9 cellular contexts compared by ENCODE assay signal in the genomic region with DNA sequence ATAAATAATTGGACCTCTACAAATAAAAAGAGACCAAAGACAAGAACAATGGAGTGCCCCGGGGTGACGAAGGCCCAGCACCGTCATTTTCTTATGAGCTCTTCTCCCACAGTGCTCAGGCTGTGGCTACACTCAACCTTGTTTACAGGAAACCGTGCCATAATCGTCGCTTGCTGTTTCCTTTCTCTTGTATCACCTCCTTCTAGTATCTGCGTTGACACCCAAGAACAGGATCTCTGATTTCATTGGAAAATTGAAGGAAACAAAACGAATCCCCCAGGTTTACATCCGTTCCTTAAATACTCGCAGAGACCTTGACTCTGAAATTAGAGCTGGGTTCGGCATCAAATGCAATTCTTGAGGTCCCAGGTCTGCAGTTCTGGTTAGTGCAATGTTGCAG. TPM values are rescaled to one million over a fixed set of nuclear protein-coding genes. Genes with fewer than 3 reads are reported as not detected.
A peak's percentile ranks its signal among the peaks of the same experiment; 100 is the strongest.
DNase-seq lines count a peak whose midpoint lies in the region; ATAC-seq, FAIRE-seq and TF ChIP-seq lines count a peak whose summit lies in the region.
"Had no signal": no experiment of that assay in that cellular context is flagged by ENCODE, and none has a peak within 500 bp of the region (broad histone marks: within the 10 kb centered on the region; RNA-seq: fewer than 3 reads in every experiment).

No MANE protein-coding gene starts in this region.

- no peaks in the 10 kb centered on the region for H3K79me2 ChIP-seq in astrocyte (ENCODE audit: insufficient read depth, low read length)

- H3K36me3 Mint-ChIP-seq in astrocyte (ENCODE audit: low read depth, unreplicated experiment), result peaks cover 3% of the 10 kb centered on the region

- H3K27ac ChIP-seq in cardiac muscle cell (no peak overlapping the region), astrocyte (ENCODE audit: low read depth, low read length) (peak overlapping the region; percentile 42), left lung (no peak overlapping the region), vagina (peak overlapping the region; percentile 42)

- peak overlapping the region; percentile 74 for H2AFZ ChIP-seq in astrocyte (ENCODE audit: low read depth, low read length)

- ATAC-seq in Right ventricle myocardium inferior (no peak), left lung (peak; percentile 25), HG02610 (IDR thresholded peaks at IDR 0.05; ENCODE audit: unreplicated experiment) (no peak)

- H3K4me3 ChIP-seq in cardiac muscle cell (peak overlapping the region; percentile 63), astrocyte (ENCODE audit: insufficient read depth, low read depth, low read length) (peak overlapping the region; percentile 49), left lung (no peak overlapping the region), vagina (peak overlapping the region; percentile 53 to 85)
- H3K4me3 ChIP-seq: K562 had no signal

- H3K4me1 Mint-ChIP-seq in astrocyte (ENCODE audit: low read depth, unreplicated experiment), result peaks cover 40% of the 10 kb centered on the region

- H3K36me3 ChIP-seq in cardiac muscle cell (no peaks in the 10 kb centered on the region), astrocyte (ENCODE audit: insufficient read depth, low read length) (no peaks in the 10 kb centered on the region), left lung (no peaks in the 10 kb centered on the region), vagina (no peaks in the 10 kb centered on the region)

- peak overlapping the region; percentile 71 for H3K9ac ChIP-seq in astrocyte (ENCODE audit: low read length)

- TF ChIP-seq POLR2A in vagina (IDR thresholded peaks at IDR 0.05), result no peak

- H3K27me3 ChIP-seq in cardiac muscle cell (peaks cover 42% of the 10 kb centered on the region), astrocyte (ENCODE audit: insufficient read depth, low read length) (peaks cover 9% of the 10 kb centered on the region), left lung (peaks cover 32 to 69% of the 10 kb centered on the region in 2 donors), vagina (no peaks in the 10 kb centered on the region)

- intact Hi-C loops in Right ventricle myocardium inferior (cut with DNase I) (loop anchor here (1.0 to 5.0 kb wide), 5 partner anchors 429 to 1329 kb away; no protein-coding TSS in a partner anchor), left lung (cut with DNase I) (loop anchor here in 1 of 2 donors (10.0 kb wide), 1 partner anchor 432 kb away; no protein-coding TSS in a partner anchor), vagina (cut with DNase I) (loop anchor here (5.0 kb wide), 2 partner anchors 429 to 1164 kb away; no protein-coding TSS in a partner anchor)

- no peaks in the 10 kb centered on the region for H3K9me3 Mint-ChIP-seq in astrocyte (ENCODE audit: unreplicated experiment)

- peaks cover 15% of the 10 kb centered on the region for H4K20me1 ChIP-seq in astrocyte (ENCODE audit: insufficient read depth, low read length)

- H3K4me1 ChIP-seq in cardiac muscle cell (ENCODE audit: low read depth) (peaks cover 5% of the 10 kb centered on the region), astrocyte (ENCODE audit: insufficient read depth, low read length) (peaks cover 52% of the 10 kb centered on the region), left lung (peaks cover 10 to 32% of the 10 kb centered on the region in 2 donors), vagina (peaks cover 45% of the 10 kb centered on the region)

- peak overlapping the region; percentile 95 for H3K27ac Mint-ChIP-seq in astrocyte (ENCODE audit: unreplicated experiment)

- peak overlapping the region; percentile 82 for H3K4me3 Mint-ChIP-seq in astrocyte (ENCODE audit: unreplicated experiment)

- H3K4me2 ChIP-seq in astrocyte (ENCODE audit: low read length), result peak overlapping the region; percentile 87

- H3K9me3 ChIP-seq in cardiac muscle cell (ENCODE audit: low read depth) (no peaks in the 10 kb centered on the region), astrocyte (ENCODE audit: insufficient read depth, low read depth, low read length) (no peaks in the 10 kb centered on the region), left lung (no peaks in the 10 kb centered on the region), vagina (no peaks in the 10 kb centered on the region)

- FAIRE-seq in astrocyte (lab: Jason Lieb, UNC), result no peak
- no peak for FAIRE-seq in GM19239 (lab: Jason Lieb, UNC)

- H3K27me3 Mint-ChIP-seq in astrocyte (ENCODE audit: low read depth, unreplicated experiment), result no peaks in the 10 kb centered on the region

- TF ChIP-seq CTCF in cardiac muscle cell (IDR thresholded peaks at IDR 0.05; ENCODE audit: low read depth, low read length) (no peak), astrocyte (IDR thresholded peaks at IDR 0.05; ENCODE audit: insufficient read depth, low read depth, low read length) (no peak), left lung (IDR thresholded peaks at IDR 0.05) (no peak), vagina (IDR thresholded peaks at IDR 0.05) (no peak)

- peak; percentile 21 to 37 for DNase-seq in cardiac muscle cell (ENCODE audit: low read depth in 1 of 2, low spot score in 1 of 2)
- no peak for DNase-seq in Right ventricle myocardium inferior (ENCODE audit: missing footprints)
- peak; percentile 27 for DNase-seq in astrocyte (ENCODE audit: low read depth)
- no peak for DNase-seq in left lung
- DNase-seq in vagina (ENCODE audit: extremely low spot score in 2 of 2), result no peak
- DNase-seq in NCI-H2171 treated with DMSO at 0.1 percent for 48 hours (lab: John Stamatoyannopoulos, UW), result no peak
- DNase-seq in GM19239 (ENCODE audit: insufficient read length, low spot score), result no peak

RNA-seq across cellular contexts. Expression of gene IGFBP3, which starts 1.7 kb away (rescaled TPM):
- total RNA-seq in cardiac muscle cell, result 19.1 and 32.8 TPM in 2 replicates
- 10.9 and 12.2 TPM in 2 replicates for polyA plus RNA-seq in cardiac muscle cell
- 45.4 TPM for total RNA-seq in Right ventricle myocardium inferior
- total RNA-seq in astrocyte, result 1,092 and 1,283 TPM in 2 replicates
- 10 to 100 TPM; 33.8 to 35.9 TPM for total RNA-seq in left lung
- 197 TPM for total RNA-seq in vagina

RNA-seq across cellular contexts. Expression of gene IGFBP1, which starts 34.5 kb away (rescaled TPM):
- total RNA-seq in cardiac muscle cell, result 0.18 TPM in 1 of 2 replicates, not detected in the other
- polyA plus RNA-seq in cardiac muscle cell, result not detected in 2 replicates
- total RNA-seq in Right ventricle myocardium inferior, result not detected
- total RNA-seq in astrocyte, result not detected in 2 replicates
- total RNA-seq in left lung, result not detected
- total RNA-seq in vagina, result 1.7 TPM
- total RNA-seq: K562 had no signal
- polyA plus RNA-seq: K562 had no signal

RNA-seq across cellular contexts. Expression of gene CCDC201, which starts 49.9 kb away (rescaled TPM):
- total RNA-seq in cardiac muscle cell (not detected in 2 replicates), Right ventricle myocardium inferior (not detected), astrocyte (not detected in 2 replicates), left lung (not detected), vagina (not detected)
- polyA plus RNA-seq in cardiac muscle cell, result not detected in 2 replicates
- total RNA-seq: K562 had no signal
- polyA plus RNA-seq: K562 had no signal

Comparison
In these comparisons a context has a peak if more than half of its experiments do, and no peak if none do; other contexts are left out.
1. DNase-seq: peak in cardiac muscle cell (2 of 2) and astrocyte (single experiment); none in Right ventricle myocardium inferior (single experiment), left lung (0 of 2), vagina (0 of 2), NCI-H2171 treated with DMSO at 0.1 percent for 48 hours (single experiment) and GM19239 (single experiment).
2. H3K27ac ChIP-seq: peak in astrocyte (single experiment) and vagina (single experiment); none in cardiac muscle cell (single experiment) and left lung (0 of 2).
3. H3K4me3 ChIP-seq: peak in cardiac muscle cell (single experiment), astrocyte (single experiment) and vagina (2 of 2); none in left lung (0 of 2).